8 cellular contexts compared by ENCODE assay signal in the genomic region with DNA sequence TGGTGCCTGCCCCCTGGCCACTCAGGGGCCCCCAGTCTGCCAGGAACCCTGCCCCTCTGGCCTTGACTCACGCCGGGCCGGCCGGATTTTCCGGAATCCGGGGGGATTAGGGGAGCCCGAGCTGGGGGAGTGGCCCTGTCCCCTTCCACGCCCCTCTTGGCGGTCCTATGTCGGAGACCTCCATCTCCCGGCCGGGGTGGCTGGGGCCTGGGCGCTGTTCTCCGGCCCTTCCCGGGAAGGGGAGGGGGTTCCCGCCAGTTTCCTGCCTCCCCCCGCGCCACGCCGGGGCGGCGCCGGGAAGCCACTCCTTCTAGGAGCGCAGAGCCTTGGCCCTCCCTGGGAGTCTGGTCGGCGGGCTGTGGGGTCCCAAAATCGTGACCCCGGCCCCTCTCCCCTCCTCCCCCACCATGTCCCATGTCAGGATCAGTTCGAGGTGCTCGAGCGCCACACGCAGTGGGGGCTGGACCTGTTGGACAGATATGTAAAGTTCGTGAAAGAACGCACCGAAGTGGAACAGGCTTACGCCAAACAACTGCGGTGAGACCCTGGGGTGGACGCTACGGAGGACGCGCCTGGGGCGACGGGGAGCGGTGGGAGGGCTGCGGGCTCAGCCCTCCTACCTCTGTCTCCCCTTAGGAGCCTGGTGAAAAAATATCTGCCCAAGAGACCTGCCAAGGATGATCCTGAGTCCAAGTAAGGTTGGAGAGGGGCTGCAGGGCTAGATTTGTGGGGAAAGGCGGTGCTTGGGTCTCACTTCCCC. TPM values are rescaled to one million over a fixed set of nuclear protein-coding genes. Genes with fewer than 3 reads are reported as not detected.
DNase-seq lines count a peak whose midpoint lies in the region; ATAC-seq and TF ChIP-seq lines count a peak whose summit lies in the region.

No MANE protein-coding gene starts in this region.

- no peak for ATAC-seq in HG02840 (IDR thresholded peaks at IDR 0.05; ENCODE audit: low FRiP score, unreplicated experiment)

- peak overlapping the region; percentile 93 for H3K27ac Mint-ChIP-seq in endodermal cell

- peak overlapping the region; percentile 85 for H3K9ac ChIP-seq in endodermal cell (ENCODE audit: extremely low read depth, low read length, poor library complexity, severe bottlenecking)
- peak overlapping the region; percentile 80 for H3K9ac ChIP-seq in muscle layer of colon (ENCODE audit: low read length)

- H3K4me3 Mint-ChIP-seq in endodermal cell: peak overlapping the region; percentile 90

- peaks cover 47% of the 10 kb centered on the region for H3K36me3 ChIP-seq in endodermal cell (ENCODE audit: control insufficient read depth, insufficient read depth, low read length)
- peaks cover 21% of the 10 kb centered on the region for H3K36me3 ChIP-seq in muscle layer of colon (ENCODE audit: insufficient read depth, low read length)

- peak; percentile 10 for DNase-seq in activated naive CD4-positive, alpha-beta T cell treated with Interleukin-2 at 50 U/mL for 16 hours
- no peak for DNase-seq in activated naive CD4-positive, alpha-beta T cell treated with anti-CD3 and anti-CD28 coated beads, Interleukin-2, amount 50 U/mL, for 16 hours
- peak; percentile 16 for DNase-seq in T-helper 9 cell
- DNase-seq in endodermal cell: peak; percentile 87
- no peak for DNase-seq in A172 (ENCODE audit: low spot score)
- DNase-seq in SKM-1 treated with dmso at 0.1 percent for 144 hours (lab: John Stamatoyannopoulos, UW; ENCODE audit: unreplicated experiment): no peak

- peak overlapping the region; percentile 94 for H3K4me3 ChIP-seq in endodermal cell (ENCODE audit: low read length)
- H3K4me3 ChIP-seq in muscle layer of colon (ENCODE audit: low read depth in 1 of 2, low read length in 2 of 2): peak overlapping the region; percentile 87 to 95

- H3K27me3 ChIP-seq in endodermal cell (ENCODE audit: control insufficient read depth, insufficient read depth, low read length, poor library complexity, severe bottlenecking): no peaks in the 10 kb centered on the region
- H3K27me3 ChIP-seq in muscle layer of colon (ENCODE audit: control insufficient read depth in 1 of 2, insufficient read depth in 2 of 2, low read length in 2 of 2): no peaks in the 10 kb centered on the region

- H3K27ac ChIP-seq in endodermal cell (ENCODE audit: low read depth, low read length) (no peak overlapping the region), muscle layer of colon (ENCODE audit: low read depth, low read length) (peak overlapping the region; percentile 92)

- peaks cover 3% of the 10 kb centered on the region for H3K4me1 ChIP-seq in endodermal cell (ENCODE audit: control insufficient read depth, insufficient read depth, low read length)
- peaks cover 46% of the 10 kb centered on the region for H3K4me1 ChIP-seq in muscle layer of colon (ENCODE audit: insufficient read depth, low read length)

- WGBS in endodermal cell (ENCODE audit: insufficient coverage in 1 of 2, insufficient read length in 1 of 2), 2 experiments: 2 to 5% methylated on average over 15 to 46 of the region's 46 CpGs

- no peak for TF ChIP-seq CTCF in endodermal cell (conservative IDR thresholded peaks at IDR 0.05)

- no peaks in the 10 kb centered on the region for H3K9me3 ChIP-seq in endodermal cell (ENCODE audit: control insufficient read depth, low read length)
- no peaks in the 10 kb centered on the region for H3K9me3 ChIP-seq in muscle layer of colon (ENCODE audit: low read length)

- no peaks in the 10 kb centered on the region for H3K9me3 Mint-ChIP-seq in endodermal cell

- no peaks in the 10 kb centered on the region for H3K27me3 Mint-ChIP-seq in endodermal cell (ENCODE audit: insufficient read depth)

- peaks cover 44% of the 10 kb centered on the region for H3K4me1 Mint-ChIP-seq in endodermal cell

- H3K36me3 Mint-ChIP-seq in endodermal cell (ENCODE audit: low read depth): peaks cover 37% of the 10 kb centered on the region

RNA-seq across cellular contexts. Expression of a gene that starts 1.3 kb away (rescaled TPM):
- 100 to 1,000 TPM; 111 to 116 TPM for total RNA-seq in endodermal cell
- 61.0 TPM for polyA plus RNA-seq in endodermal cell (2013, experiment 1 of 2)
- polyA plus RNA-seq in endodermal cell (2013, experiment 2 of 2): 65.1 TPM
- 56.2 and 58.3 TPM in 2 replicates for total RNA-seq in A172 (2014; rRNA removed; shearing (Covaris generic))

RNA-seq across cellular contexts. Expression of a gene that starts 3.4 kb away (rescaled TPM):
- 10 to 100 TPM; 61.4 to 67.2 TPM for total RNA-seq in endodermal cell
- polyA plus RNA-seq in endodermal cell (2013, experiment 1 of 2): 36.8 TPM
- 36.6 TPM for polyA plus RNA-seq in endodermal cell (2013, experiment 2 of 2)
- total RNA-seq in A172 (2014; rRNA removed; shearing (Covaris generic)): 57.8 and 62.3 TPM in 2 replicates

RNA-seq across cellular contexts. Expression of a gene that starts 20.3 kb away (rescaled TPM):
- 10 to 100 TPM; 13.7 to 23.5 TPM for total RNA-seq in endodermal cell
- polyA plus RNA-seq in endodermal cell (2013, experiment 1 of 2): 1.6 TPM
- 1.8 TPM for polyA plus RNA-seq in endodermal cell (2013, experiment 2 of 2)
- total RNA-seq in A172 (2014; rRNA removed; shearing (Covaris generic)): 0.47 and 1.9 TPM in 2 replicates

RNA-seq across cellular contexts. Expression of a gene that starts 26.5 kb away (rescaled TPM):
- 10 to 100 TPM; 10.7 to 16.4 TPM for total RNA-seq in endodermal cell
- 1.0 TPM for polyA plus RNA-seq in endodermal cell (2013, experiment 1 of 2)
- polyA plus RNA-seq in endodermal cell (2013, experiment 2 of 2): 1.1 TPM
- not detected in 2 replicates for total RNA-seq in A172 (2014; rRNA removed; shearing (Covaris generic))

RNA-seq across cellular contexts. Expression of a gene that starts 31.7 kb away (rescaled TPM):
- total RNA-seq in endodermal cell: not detected
- polyA plus RNA-seq in endodermal cell (2013, experiment 1 of 2): not detected
- polyA plus RNA-seq in endodermal cell (2013, experiment 2 of 2): not detected
- total RNA-seq in A172 (2014; rRNA removed; shearing (Covaris generic)): 0.14 TPM in 1 of 2 replicates, not detected in the other

Comparison
In these comparisons a context has a peak if more than half of its experiments do, and no peak if none do; other contexts are left out.
1. DNase-seq: peak in activated naive CD4-positive, alpha-beta T cell treated with Interleukin-2 at 50 U/mL for 16 hours (single experiment), T-helper 9 cell (single experiment) and endodermal cell (single experiment); none in activated naive CD4-positive, alpha-beta T cell treated with anti-CD3 and anti-CD28 coated beads, Interleukin-2, amount 50 U/mL, for 16 hours (single experiment), A172 (single experiment) and SKM-1 treated with dmso at 0.1 percent for 144 hours (single experiment).